8 cellular contexts compared by ENCODE assay signal in genomic region chr3:126679318-126679751, GRCh38. TPM values are rescaled to one million over a fixed set of nuclear protein-coding genes. Genes with fewer than 3 reads are reported as not detected.
A peak's percentile ranks its signal among the peaks of the same experiment; 100 is the strongest.
DNase-seq lines count a peak whose midpoint lies in the region; ATAC-seq and TF ChIP-seq lines count a peak whose summit lies in the region.

No MANE protein-coding gene starts in this region.

- H3K27ac Mint-ChIP-seq in activated CD4-positive, alpha-beta T cell treated with anti-CD3 and anti-CD28 coated beads, Interleukin-2, amount 10 ng/mL, durations not matched to agents 7 days and 5 days, result no peak overlapping the region

- peaks cover 6% of the 10 kb centered on the region for H3K9me3 Mint-ChIP-seq in activated CD4-positive, alpha-beta T cell treated with anti-CD3 and anti-CD28 coated beads, Interleukin-2, amount 10 ng/mL, durations not matched to agents 7 days and 5 days

- H3K4me1 Mint-ChIP-seq in activated CD4-positive, alpha-beta T cell treated with anti-CD3 and anti-CD28 coated beads, Interleukin-2, amount 10 ng/mL, durations not matched to agents 7 days and 5 days, result peaks cover 5% of the 10 kb centered on the region

- TF ChIP-seq CTCF in choroid plexus epithelial cell (conservative IDR thresholded peaks at IDR 0.05; ENCODE audit: low read depth, low read length) (peak; percentile 88), left lung (IDR thresholded peaks at IDR 0.05) (peak; percentile 98)

- H3K27ac ChIP-seq in left lung, result no peak overlapping the region

- H3K36me3 ChIP-seq in left lung, result no peaks in the 10 kb centered on the region

- intact Hi-C loops in left lung (cut with DNase I), result loop anchor here in 1 of 2 donors (5.0 to 10.0 kb wide), 2 partner anchors 775 to 863 kb away; no protein-coding TSS in a partner anchor

- ATAC-seq in HG02642 (IDR thresholded peaks at IDR 0.05; ENCODE audit: poor library complexity, unreplicated experiment) (peak; percentile 62), left lung (peak; percentile 98), GM18868 (IDR thresholded peaks at IDR 0.05; ENCODE audit: unreplicated experiment) (no peak)

- H3K27me3 Mint-ChIP-seq in activated CD4-positive, alpha-beta T cell treated with anti-CD3 and anti-CD28 coated beads, Interleukin-2, amount 10 ng/mL, durations not matched to agents 7 days and 5 days, result peaks cover 7% of the 10 kb centered on the region

- no peaks in the 10 kb centered on the region for H3K36me3 Mint-ChIP-seq in activated CD4-positive, alpha-beta T cell treated with anti-CD3 and anti-CD28 coated beads, Interleukin-2, amount 10 ng/mL, durations not matched to agents 7 days and 5 days (ENCODE audit: low read depth)

- peaks cover 0 to 8% of the 10 kb centered on the region in 2 donors for H3K4me1 ChIP-seq in left lung

- peaks cover 0 to 4% of the 10 kb centered on the region in 2 donors for H3K9me3 ChIP-seq in left lung

- DNase-seq in CD1c-positive myeloid dendritic cell (ENCODE audit: extremely low spot score) (peak; percentile 83), NCI-H524 treated with DMSO at 0.1 percent for 48 hours (lab: John Stamatoyannopoulos, UW) (peak; percentile 40), choroid plexus epithelial cell (ENCODE audit: low read depth) (peak; percentile 78), left lung (peak; percentile 74 to 94)
- DNase-seq in activated CD4-positive, alpha-beta T cell treated with anti-CD3 and anti-CD28 coated beads, Interleukin-2, amount 10 ng/mL, durations not matched to agents 7 days and 5 days, result peak; percentile 73
- DNase-seq in stimulated activated CD4-positive, alpha-beta T cell treated with anti-CD3 and anti-CD28 coated beads, Interleukin-4, amount 100 ng/mL, for 4 hours, result peak; percentile 65 to 79

- CTCF ChIA-PET in activated CD4-positive, alpha-beta T cell treated with anti-CD3 and anti-CD28 coated beads, Interleukin-2, amount 10 ng/mL, durations not matched to agents 7 days and 5 days (lab: Charles Lee), result interaction anchor here (0.6 to 2.6 kb wide), 6 partner anchors 12 to 969 kb away, joined by 3 to 11 read pairs (median 4); no protein-coding TSS in a partner anchor

- POLR2A ChIA-PET in activated CD4-positive, alpha-beta T cell treated with anti-CD3 and anti-CD28 coated beads, Interleukin-2, amount 10 ng/mL, durations not matched to agents 7 days and 5 days (lab: Charles Lee), result no interaction called here

- peaks cover 0 to 20% of the 10 kb centered on the region in 2 donors for H3K27me3 ChIP-seq in left lung

- H3K4me3 ChIP-seq in choroid plexus epithelial cell (ENCODE audit: low read depth, low read length) (no peak overlapping the region), left lung (no peak overlapping the region)

- no peak overlapping the region for H3K4me3 Mint-ChIP-seq in activated CD4-positive, alpha-beta T cell treated with anti-CD3 and anti-CD28 coated beads, Interleukin-2, amount 10 ng/mL, durations not matched to agents 7 days and 5 days

RNA-seq across cellular contexts. Expression of gene TXNRD3, which starts 24.4 kb away (rescaled TPM):
- 1 to 10 TPM in 1 of 2 experiments, under 1 TPM in 1; 0.94 to 1.3 TPM for total RNA-seq in activated CD4-positive, alpha-beta T cell treated with anti-CD3 and anti-CD28 coated beads, Interleukin-2, amount 10 ng/mL, durations not matched to agents 7 days and 5 days
- 10 to 100 TPM in 1 of 2 donors, 1 to 10 TPM in 1; 9.6 to 12.6 TPM for total RNA-seq in left lung

RNA-seq across cellular contexts. Expression of gene CHCHD6, which starts 24.7 kb away (rescaled TPM):
- 1 to 10 TPM; 5.4 to 7.4 TPM for total RNA-seq in activated CD4-positive, alpha-beta T cell treated with anti-CD3 and anti-CD28 coated beads, Interleukin-2, amount 10 ng/mL, durations not matched to agents 7 days and 5 days
- total RNA-seq in left lung, result 10 to 100 TPM; 11.8 to 11.9 TPM

Comparison
In these comparisons a context has a peak if more than half of its experiments do, and no peak if none do; other contexts are left out.
1. RNA of gene TXNRD3, which starts 24.4 kb away (total RNA-seq): 9.6 to 12.6 TPM in left lung; 0.94 to 1.3 TPM in activated CD4-positive, alpha-beta T cell treated with anti-CD3 and anti-CD28 coated beads, Interleukin-2, amount 10 ng/mL, durations not matched to agents 7 days and 5 days; every median in the first group is over 4 times any median in the second.
2. Peak in every context shown above with its lines, with median percentiles within 50 percentile points of each other: DNase-seq.